ENCODE assay signal across 8 cellular contexts in the genomic region with DNA sequence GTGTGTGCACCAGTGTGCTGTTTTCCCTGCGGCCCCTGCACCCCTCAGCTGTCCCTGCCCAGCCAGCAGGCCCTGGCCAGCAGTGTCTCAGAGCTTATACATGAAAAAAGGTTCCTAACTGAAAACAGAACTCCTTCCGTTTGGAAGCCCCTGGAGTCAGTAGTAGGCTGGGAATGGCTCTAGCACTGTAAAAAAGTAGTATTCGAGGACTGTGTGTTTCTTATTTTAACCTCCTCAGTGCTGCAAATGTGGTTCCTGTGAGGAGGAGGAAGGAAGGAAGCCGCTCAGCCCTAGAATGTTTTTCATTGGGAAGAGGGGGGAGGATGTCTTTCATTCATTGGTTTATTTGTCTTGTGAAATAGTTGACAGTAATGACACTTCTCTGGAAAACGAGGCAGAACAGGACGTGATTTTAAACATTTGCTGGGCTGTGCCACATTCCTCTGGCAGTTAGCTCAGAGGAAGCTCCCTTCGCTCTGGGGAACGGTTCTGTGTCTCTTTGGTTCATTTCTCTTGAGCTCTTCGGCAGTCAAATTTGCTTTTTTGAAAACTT.
DNase-seq lines count a peak whose midpoint lies in the region; ATAC-seq and TF ChIP-seq lines count a peak whose summit lies in the region.

No MANE protein-coding gene starts in this region.

- TSS peak; percentile 83 for BruUV-seq in PC-9 (replicated peaks; lab: Mats Ljungman, UMichigan)

- H3F3A ChIP-seq in PC-9 (ENCODE audit: insufficient read depth, low read depth): peaks cover 50% of the 10 kb centered on the region

- H3K4me1 Mint-ChIP-seq in activated T-cell treated with anti-CD3 and anti-CD28 coated beads, Interleukin-2, amount 50 U/mL, for 4 hours (ENCODE audit: low read depth): peaks cover 46% of the 10 kb centered on the region
- H3K4me1 Mint-ChIP-seq in stimulated activated naive CD8-positive, alpha-beta T cell treated with anti-CD3 and anti-CD28 coated beads, Interleukin-15, amount 100 ng/mL, for 72 hours: peaks cover 63% of the 10 kb centered on the region

- no peaks in the 10 kb centered on the region for H4K20me1 ChIP-seq in PC-9 (ENCODE audit: insufficient read depth)

- DNase-seq in activated T-cell treated with anti-CD3 and anti-CD28 coated beads, Interleukin-2, amount 50 U/mL, for 4 hours: no peak
- no peak for DNase-seq in activated T-cell treated with anti-CD3 and anti-CD28 coated beads, Interleukin-2, amount 50 U/mL, for 48 hours
- peak in 1 of 2 experiments; percentile 87 for DNase-seq in PC-9
- DNase-seq in caudate nucleus (lab: John Stamatoyannopoulos, UW): peak in 11 of 61 donors; percentile 12 to 52 (median 33)
- DNase-seq in kidney tubule cell (ENCODE audit: low spot score): peak; percentile 85
- DNase-seq in stimulated activated naive CD8-positive, alpha-beta T cell treated with anti-CD3 and anti-CD28 coated beads, Interleukin-15, amount 100 ng/mL, for 72 hours: no peak
- no peak for DNase-seq in NCI-H2171 treated with DMSO at 0.1 percent for 48 hours (lab: John Stamatoyannopoulos, UW)
- DNase-seq in NCI-H2081 treated with DMSO at 0.1 percent for 48 hours (lab: John Stamatoyannopoulos, UW): no peak

- H3K4me2 ChIP-seq in PC-9: peak overlapping the region; percentile 91

- peaks cover 49% of the 10 kb centered on the region for H3K4me1 ChIP-seq in PC-9 (replicated peaks; ENCODE audit: insufficient read depth)

- H3K27ac ChIP-seq in PC-9: peak overlapping the region; percentile 95
- H3K27ac ChIP-seq in caudate nucleus (ENCODE audit: low read depth, low read length): peak overlapping the region; percentile 24

- H2AFZ ChIP-seq in PC-9: peak overlapping the region; percentile 70

- H3K27me3 ChIP-seq in PC-9 (ENCODE audit: insufficient read depth, low read depth): no peaks in the 10 kb centered on the region

- peak overlapping the region; percentile 86 for H3K4me3 Mint-ChIP-seq in activated T-cell treated with anti-CD3 and anti-CD28 coated beads, Interleukin-2, amount 50 U/mL, for 4 hours
- peak overlapping the region; percentile 92 to 96 for H3K4me3 Mint-ChIP-seq in stimulated activated naive CD8-positive, alpha-beta T cell treated with anti-CD3 and anti-CD28 coated beads, Interleukin-15, amount 100 ng/mL, for 72 hours

- H3K9me3 Mint-ChIP-seq in activated T-cell treated with anti-CD3 and anti-CD28 coated beads, Interleukin-2, amount 50 U/mL, for 4 hours: no peaks in the 10 kb centered on the region
- no peaks in the 10 kb centered on the region for H3K9me3 Mint-ChIP-seq in stimulated activated naive CD8-positive, alpha-beta T cell treated with anti-CD3 and anti-CD28 coated beads, Interleukin-15, amount 100 ng/mL, for 72 hours

- H3K27ac Mint-ChIP-seq in stimulated activated naive CD8-positive, alpha-beta T cell treated with anti-CD3 and anti-CD28 coated beads, Interleukin-15, amount 100 ng/mL, for 72 hours: peak overlapping the region; percentile 94 to 98

- H3K9me2 ChIP-seq in PC-9 (ENCODE audit: insufficient read depth): no peaks in the 10 kb centered on the region

- ATAC-seq in activated T-cell treated with anti-CD3 and anti-CD28 coated beads, Interleukin-2, amount 50 U/mL, for 4 hours: peak in 1 of 2 donors; percentile 0
- ATAC-seq in stimulated activated naive CD8-positive, alpha-beta T cell treated with anti-CD3 and anti-CD28 coated beads, Interleukin-15, amount 100 ng/mL, for 72 hours: no peak

- CTCF ChIA-PET in PC-9 (lab: Charles Lee): interaction anchor here (0.9 kb wide), 1 partner anchor 36 kb away, joined by 3 read pairs; no protein-coding TSS in a partner anchor

- intact Hi-C loops in PC-9 (cut with micrococcal nuclease; ENCODE audit: unreplicated experiment): loop anchor here (1.0 kb wide), 4 partner anchors 13 to 40 kb away; no protein-coding TSS in a partner anchor

- H3K9me3 ChIP-seq in PC-9 (ENCODE audit: insufficient read depth, low read depth): no peaks in the 10 kb centered on the region

- H3K36me3 Mint-ChIP-seq in activated T-cell treated with anti-CD3 and anti-CD28 coated beads, Interleukin-2, amount 50 U/mL, for 4 hours (ENCODE audit: insufficient read depth): no peaks in the 10 kb centered on the region

- peak overlapping the region; percentile 90 for H3K4me3 ChIP-seq in PC-9

- no peaks in the 10 kb centered on the region for H3K27me3 Mint-ChIP-seq in activated T-cell treated with anti-CD3 and anti-CD28 coated beads, Interleukin-2, amount 50 U/mL, for 4 hours (ENCODE audit: low read depth)
- no peaks in the 10 kb centered on the region for H3K27me3 Mint-ChIP-seq in stimulated activated naive CD8-positive, alpha-beta T cell treated with anti-CD3 and anti-CD28 coated beads, Interleukin-15, amount 100 ng/mL, for 72 hours

- peaks cover 80% of the 10 kb centered on the region for H3K79me2 ChIP-seq in PC-9 (ENCODE audit: low read depth)

- H3K36me3 ChIP-seq in PC-9 (ENCODE audit: low read depth): peaks cover 1% of the 10 kb centered on the region; the same call in 1 of the 2 replicates

- POLR2A ChIA-PET in PC-9 (lab: Charles Lee; ENCODE audit: unreplicated experiment): interaction anchor here (0.5 to 0.8 kb wide), 8 partner anchors 10 to 591 kb away, joined by 3 to 53 read pairs (median 4); no protein-coding TSS in a partner anchor

- TF ChIP-seq CTCF in PC-9 (conservative IDR thresholded peaks at IDR 0.05): no peak; the same call in 1 of the 2 replicates
